ENCODE assay signal across 18 cellular contexts in the genomic region with DNA sequence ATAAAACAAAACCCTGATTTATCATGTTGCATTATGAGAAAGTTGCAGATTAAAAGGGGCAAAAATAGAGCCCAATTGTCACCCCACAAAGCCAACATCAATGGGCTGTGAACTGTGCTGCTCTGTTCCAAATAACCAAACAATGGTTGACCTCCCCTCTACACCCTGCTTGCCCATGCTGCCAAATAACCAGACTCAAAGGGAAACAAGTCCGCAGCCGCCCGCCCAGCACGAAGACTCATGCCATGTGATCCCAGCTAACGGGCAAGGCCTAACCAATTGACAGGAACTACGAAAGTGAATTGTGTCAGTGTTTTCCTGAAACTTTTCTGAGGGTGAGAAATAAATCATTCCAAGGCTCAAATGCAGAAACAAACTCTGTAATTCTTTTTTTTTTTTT.
"Had no signal": no experiment of that assay in that cellular context is flagged by ENCODE, and none has a peak within 500 bp of the region (broad histone marks: within the 10 kb centered on the region; RNA-seq: fewer than 3 reads in every experiment).

No MANE protein-coding gene starts in this region.

- H3K27ac ChIP-seq: body of pancreas, epithelial cell of prostate had no signal

- H3K27me3 Mint-ChIP-seq: central memory CD8-positive, alpha-beta T cell; memory B cell; naive thymus-derived CD8-positive, alpha-beta T cell had no signal

- H3K9me3 Mint-ChIP-seq: central memory CD8-positive, alpha-beta T cell; memory B cell had no signal

- H3K4me3 ChIP-seq: body of pancreas, heart left ventricle, right atrium auricular region, skin epidermis, uterus had no signal

- ATAC-seq: body of pancreas; heart left ventricle; left lobe of liver; naive thymus-derived CD8-positive, alpha-beta T cell had no signal

- H3K27me3 ChIP-seq: body of pancreas, heart left ventricle, right atrium auricular region, uterus had no signal

- DNase-seq: activated naive CD4-positive, alpha-beta T cell; activated T-cell treated with anti-CD3 and anti-CD28 coated beads for 4 hours; body of pancreas; effector memory CD4-positive, alpha-beta T cell; foreskin melanocyte; heart left ventricle; naive thymus-derived CD8-positive, alpha-beta T cell; stimulated activated CD4-positive, alpha-beta T cell treated with anti-CD3 and anti-CD28 coated beads, Interleukin-4, amount 100 ng/mL, for 24 hours; stimulated activated naive CD4-positive, alpha-beta T cell; T-helper 1 cell; T1000; uterus had no signal

- H3K9me3 ChIP-seq: body of pancreas, heart left ventricle, right atrium auricular region, uterus had no signal

- H3K27ac Mint-ChIP-seq: memory B cell; naive thymus-derived CD8-positive, alpha-beta T cell had no signal

- H3K36me3 ChIP-seq: right atrium auricular region, uterus had no signal

- H3K4me3 Mint-ChIP-seq: central memory CD8-positive, alpha-beta T cell; memory B cell; naive thymus-derived CD8-positive, alpha-beta T cell had no signal
